Comparison of ENCODE assay signal across 8 cellular contexts in the genomic region with DNA sequence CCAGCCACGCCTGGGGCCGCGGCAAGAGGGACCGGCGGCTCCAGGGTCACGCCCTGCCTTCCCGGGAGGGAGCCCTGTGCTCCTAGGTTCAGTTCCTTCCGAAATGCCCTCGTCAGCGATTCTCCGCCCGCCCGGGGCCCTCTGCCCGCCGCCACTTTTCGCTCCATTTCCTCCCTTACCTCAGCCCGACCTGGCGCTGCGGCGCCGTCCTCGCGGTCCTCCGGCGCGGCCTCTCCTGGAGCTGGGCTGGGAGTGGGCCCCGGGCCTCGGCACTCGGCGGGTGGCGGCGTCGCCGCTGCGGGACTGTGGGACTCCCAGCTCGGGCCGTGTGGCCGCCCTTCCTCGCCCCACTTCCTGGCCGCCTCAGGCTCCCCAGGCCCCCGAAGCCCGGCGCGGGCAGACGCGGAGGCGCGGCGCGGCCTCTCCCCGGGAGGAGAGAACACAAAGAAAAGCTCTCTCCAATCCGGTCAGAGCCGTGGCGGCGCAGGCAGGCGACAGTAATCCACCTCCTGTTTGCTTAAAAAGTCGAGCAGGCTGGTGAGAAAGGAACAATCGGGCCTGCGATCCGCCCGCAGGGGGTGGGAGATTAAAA. TPM values are rescaled to one million over a fixed set of nuclear protein-coding genes. Genes with fewer than 3 reads are reported as not detected.
DNase-seq lines count a peak whose midpoint lies in the region; ATAC-seq and TF ChIP-seq lines count a peak whose summit lies in the region.

No MANE protein-coding gene starts in this region.

- H3K9me3 Mint-ChIP-seq in activated naive CD8-positive, alpha-beta T cell treated with anti-CD3 and anti-CD28 coated beads, Interleukin-2, amount 10 ng/mL, durations not matched to agents 7 days and 5 days, result no peaks in the 10 kb centered on the region

- POLR2A ChIA-PET in activated naive CD8-positive, alpha-beta T cell treated with anti-CD3 and anti-CD28 coated beads, Interleukin-2, amount 10 ng/mL, durations not matched to agents 7 days and 5 days (lab: Charles Lee), result interaction anchor here (1.1 to 1.4 kb wide), 3 partner anchors 26 to 88 kb away, joined by 3 to 6 read pairs (median 4); no protein-coding TSS in a partner anchor

- H3K27ac ChIP-seq in right cardiac atrium (ENCODE audit: low read length), result peak overlapping the region; percentile 96
- H3K27ac ChIP-seq in gastrocnemius medialis, result peak overlapping the region; percentile 98 to 99 (median 99)

- no peak for TF ChIP-seq CTCF in gastrocnemius medialis (IDR thresholded peaks at IDR 0.05 in 4 of 5, conservative IDR thresholded peaks at IDR 0.05 in 1 of 5)

- peaks cover 66% of the 10 kb centered on the region for H3K27me3 Mint-ChIP-seq in activated naive CD8-positive, alpha-beta T cell treated with anti-CD3 and anti-CD28 coated beads, Interleukin-2, amount 10 ng/mL, durations not matched to agents 7 days and 5 days

- no peaks in the 10 kb centered on the region for H3K36me3 ChIP-seq in gastrocnemius medialis

- intact Hi-C loops in right cardiac atrium (cut with DNase I), result loop anchor here in 1 of 4 donors (5.0 kb wide), 1 partner anchor 85 kb away; no protein-coding TSS in a partner anchor
- intact Hi-C loops in gastrocnemius medialis (cut with DNase I; ENCODE audit: low total_unique reads), result no loop called here

- H3K27ac Mint-ChIP-seq in activated naive CD8-positive, alpha-beta T cell treated with anti-CD3 and anti-CD28 coated beads, Interleukin-2, amount 10 ng/mL, durations not matched to agents 7 days and 5 days, result peak overlapping the region; percentile 51

- TF ChIP-seq POLR2A in gastrocnemius medialis (IDR thresholded peaks at IDR 0.05), result no peak

- peak; percentile 20 for ATAC-seq in activated naive CD8-positive, alpha-beta T cell treated with anti-CD3 and anti-CD28 coated beads, Interleukin-2, amount 10 ng/mL, durations not matched to agents 7 days and 5 days (ENCODE audit: low read depth)
- ATAC-seq in right cardiac atrium (peak in 1 of 2 donors; percentile 6), gastrocnemius medialis (no peak)

- peak overlapping the region; percentile 30 for H3K4me3 Mint-ChIP-seq in activated naive CD8-positive, alpha-beta T cell treated with anti-CD3 and anti-CD28 coated beads, Interleukin-2, amount 10 ng/mL, durations not matched to agents 7 days and 5 days

- H3K4me1 Mint-ChIP-seq in activated naive CD8-positive, alpha-beta T cell treated with anti-CD3 and anti-CD28 coated beads, Interleukin-2, amount 10 ng/mL, durations not matched to agents 7 days and 5 days, result peaks cover 20% of the 10 kb centered on the region

- H3K4me3 ChIP-seq in right cardiac atrium (ENCODE audit: low read length) (peak overlapping the region; percentile 91), gastrocnemius medialis (peak overlapping the region; percentile 72 to 84 (median 82))

- H3K9me3 ChIP-seq in right cardiac atrium (ENCODE audit: control insufficient read depth, low read length) (no peaks in the 10 kb centered on the region), gastrocnemius medialis (no peaks in the 10 kb centered on the region)

- H3K4me1 ChIP-seq in right cardiac atrium (ENCODE audit: control insufficient read depth, insufficient read depth, low read length) (peaks cover 9% of the 10 kb centered on the region), gastrocnemius medialis (peaks cover 31 to 44% of the 10 kb centered on the region in 2 donors)

- in situ Hi-C loops in gastrocnemius medialis (cut with MboI; ENCODE audit: low sequenced_read_pairs in 4 of 4), result loop anchor here in 1 of 4 donors (10.0 kb wide), 1 partner anchor 102 kb away; the partner anchor contains the start of gene SLC38A10

- under 1% methylated on average over 61 of the region's 61 CpGs for WGBS in right cardiac atrium

- H3K27me3 ChIP-seq in right cardiac atrium (ENCODE audit: control insufficient read depth, insufficient read depth), result no peaks in the 10 kb centered on the region
- no peaks in the 10 kb centered on the region for H3K27me3 ChIP-seq in gastrocnemius medialis

- H3K36me3 Mint-ChIP-seq in activated naive CD8-positive, alpha-beta T cell treated with anti-CD3 and anti-CD28 coated beads, Interleukin-2, amount 10 ng/mL, durations not matched to agents 7 days and 5 days, result peaks cover 2% of the 10 kb centered on the region

- DNase-seq in DMS 273 (lab: John Stamatoyannopoulos, UW; ENCODE audit: unreplicated experiment), result peak; percentile 86
- no peak for DNase-seq in DMS 273 treated with DMSO at 0.1 percent for 48 hours (lab: John Stamatoyannopoulos, UW)
- peak; percentile 67 for DNase-seq in NCI-H524 treated with DMSO at 0.1 percent for 48 hours (lab: John Stamatoyannopoulos, UW)
- peak; percentile 68 for DNase-seq in activated naive CD8-positive, alpha-beta T cell treated with anti-CD3 and anti-CD28 coated beads, Interleukin-2, amount 10 ng/mL, durations not matched to agents 7 days and 5 days
- peak; percentile 73 to 87 (median 86) for DNase-seq in right cardiac atrium
- peak in 1 of 2 donors; percentile 39 for DNase-seq in gastrocnemius medialis
- DNase-seq in mucosa of gallbladder (ENCODE audit: low spot score), result no peak
- no peak for DNase-seq in effector CD8-positive, alpha-beta T cell (lab: John Stamatoyannopoulos, UW)

RNA-seq across cellular contexts. Expression of gene BAHCC1, which starts 1.6 kb away (rescaled TPM):
- 1 to 10 TPM in 1 of 2 experiments, under 1 TPM in 1; 0.86 to 1.0 TPM for total RNA-seq in activated naive CD8-positive, alpha-beta T cell treated with anti-CD3 and anti-CD28 coated beads, Interleukin-2, amount 10 ng/mL, durations not matched to agents 7 days and 5 days
- 10 to 100 TPM in 2 of 4 donors, 1 to 10 TPM in 2; 8.3 to 12.8 (median 9.4) TPM for total RNA-seq in right cardiac atrium
- 8.7 TPM for polyA plus RNA-seq in right cardiac atrium
- 1 to 10 TPM; 2.5 to 8.4 (median 5.8) TPM for total RNA-seq in gastrocnemius medialis
- total RNA-seq in mucosa of gallbladder, result 77.4 TPM

Comparison
In these comparisons a context has a peak if more than half of its experiments do, and no peak if none do; other contexts are left out.
1. DNase-seq: peak in DMS 273 (single experiment), NCI-H524 treated with DMSO at 0.1 percent for 48 hours (single experiment), activated naive CD8-positive, alpha-beta T cell treated with anti-CD3 and anti-CD28 coated beads, Interleukin-2, amount 10 ng/mL, durations not matched to agents 7 days and 5 days (single experiment) and right cardiac atrium (3 of 3); none in DMS 273 treated with DMSO at 0.1 percent for 48 hours (single experiment), mucosa of gallbladder (single experiment) and effector CD8-positive, alpha-beta T cell (single experiment).